Comparison of ENCODE assay signal across 7 cellular contexts in genomic region chr16:8963825-8964441, GRCh38. TPM values are rescaled to one million over a fixed set of nuclear protein-coding genes. Genes with fewer than 3 reads are reported as not detected.
DNase-seq lines count a peak whose midpoint lies in the region; ATAC-seq and TF ChIP-seq lines count a peak whose summit lies in the region.

USP7 (minus strand) TSS chr16:8963906; CDS start chr16:8963285, 621 bp downstream.

- H3K4me3 ChIP-seq in astrocyte of the spinal cord (ENCODE audit: low read depth, low read length), result peak within 1 kb of the TSS; percentile 73
- peak within 1 kb of the TSS; percentile 57 to 91 (median 72) for H3K4me3 ChIP-seq in sigmoid colon

- H3K9me3 ChIP-seq in sigmoid colon, result no peaks in the 10 kb centered on the region

- 0 to 1% methylated on average over 78 of the region's 78 CpGs for WGBS in sigmoid colon, 2 donors

- H3K4me1 ChIP-seq in sigmoid colon, result peaks cover 0 to 44% (median 41%) of the 10 kb centered on the region in 4 donors

- intact Hi-C loops in sigmoid colon (cut with DNase I), result loop anchor here (2.0 to 5.0 kb wide), 3 partner anchors 127 to 1773 kb away; partner anchors contain the start of genes HAPSTR1, PMM2 and TMEM186

- peak within 1 kb of the TSS; percentile 81 to 89 (median 88) for H3K27ac ChIP-seq in sigmoid colon

- H3K36me3 ChIP-seq in sigmoid colon, result no peaks in the 10 kb centered on the region

- in situ Hi-C loops in astrocyte of the spinal cord (cut with HindIII; ENCODE audit: low sequenced_read_pairs), result no loop called here

- no peak for TF ChIP-seq POLR2A in sigmoid colon (IDR thresholded peaks at IDR 0.05)

- no peak for TF ChIP-seq CTCF in astrocyte of the spinal cord (IDR thresholded peaks at IDR 0.05; ENCODE audit: low read depth, low read length)
- TF ChIP-seq CTCF in sigmoid colon (IDR thresholded peaks at IDR 0.05), result no peak

- no peak for TF ChIP-seq EP300 in sigmoid colon (IDR thresholded peaks at IDR 0.05)

- DNase-seq in NCI-H187 treated with DMSO at 0.1 percent for 48 hours (lab: John Stamatoyannopoulos, UW) (peak; percentile 42), T1000 (lab: John Stamatoyannopoulos, UW) (peak; percentile 83), astrocyte of the spinal cord (ENCODE audit: low read depth, low spot score) (peak; percentile 87), hypothalamus (lab: John Stamatoyannopoulos, UW) (peak in 50 of 51 donors; percentile 20 to 88 (median 68)), sigmoid colon (peak; percentile 95)

- ATAC-seq in GM18511 (IDR thresholded peaks at IDR 0.05; ENCODE audit: unreplicated experiment) (peak; percentile 81), HG02973 (IDR thresholded peaks at IDR 0.05; ENCODE audit: unreplicated experiment) (peak; percentile 68)

- no peaks in the 10 kb centered on the region for H3K27me3 ChIP-seq in sigmoid colon

RNA-seq across cellular contexts. Expression of gene USP7, which starts in this region (rescaled TPM):
- total RNA-seq in sigmoid colon, result 10 to 100 TPM; 64.9 to 84.5 (median 80.5) TPM
- 10 to 100 TPM; 28.8 to 46.1 (median 28.9) TPM for polyA plus RNA-seq in sigmoid colon

Comparison
In these comparisons a context has a peak if more than half of its experiments do, and no peak if none do; other contexts are left out.
1. Peak in every context shown above with its lines: DNase-seq, ATAC-seq, H3K4me3 ChIP-seq and H3K27ac ChIP-seq.
2. DNase-seq: peak in every context shown above with its lines; median percentile 95 in sigmoid colon; 87 in astrocyte of the spinal cord; 83 in T1000; 68 in hypothalamus; 42 in NCI-H187 treated with DMSO at 0.1 percent for 48 hours.